ENCODE assay signal across 24 cellular contexts in genomic region chr6:167235421-167236238, GRCh38. TPM values are rescaled to one million over a fixed set of nuclear protein-coding genes. Genes with fewer than 3 reads are reported as not detected.
DNase-seq lines count a peak whose midpoint lies in the region; ATAC-seq and TF ChIP-seq lines count a peak whose summit lies in the region.
"Had no signal": no experiment of that assay in that cellular context is flagged by ENCODE, and none has a peak within 500 bp of the region (broad histone marks: within the 10 kb centered on the region; RNA-seq: fewer than 3 reads in every experiment).

No MANE protein-coding gene starts in this region.

- no peaks in the 10 kb centered on the region for H3K9me3 ChIP-seq in BLaER1 treated with 17β-estradiol and CSF1 and Interleukin-3, amounts not matched to agents 10 nM and 100 nM (replicated peaks in 1 of 11)
- H3K9me3 ChIP-seq in WERI-Rb-1 (ENCODE audit: severe bottlenecking) (no peaks in the 10 kb centered on the region), iPS DF 6.9 (ENCODE audit: control insufficient read depth, insufficient read depth, low read length) (no peaks in the 10 kb centered on the region)
- H3K9me3 ChIP-seq: BE2C had no signal

- peak; percentile 32 for ATAC-seq in stimulated activated memory B cell treated with anti-CD40 and anti-IgM and Interleukin-4, amounts not matched to agents 10 μg/mL and 1 μg/mL and 100 μg/mL, for 72 hours
- ATAC-seq in GM18907 (IDR thresholded peaks at IDR 0.05; ENCODE audit: unreplicated experiment) (no peak), GM19035 (IDR thresholded peaks at IDR 0.05; ENCODE audit: unreplicated experiment) (no peak)
- ATAC-seq in activated T-cell treated with anti-CD3 and anti-CD28 coated beads, Interleukin-2, amount 50 U/mL, for 72 hours (replicated peaks in 1 of 2) = no peak
- ATAC-seq: GM12878, HCT116 had no signal

- H3K4me3 Mint-ChIP-seq in stimulated activated memory B cell treated with anti-CD40 and anti-IgM and Interleukin-4, amounts not matched to agents 10 μg/mL and 1 μg/mL and 100 μg/mL, for 72 hours = no peak overlapping the region
- H3K4me3 Mint-ChIP-seq in activated T-cell treated with anti-CD3 and anti-CD28 coated beads, Interleukin-2, amount 50 U/mL, for 72 hours = no peak overlapping the region
- H3K4me3 Mint-ChIP-seq: CD4-positive, alpha-beta memory T cell had no signal

- H3K27ac ChIP-seq in BLaER1 treated with 17β-estradiol and CSF1 and Interleukin-3, amounts not matched to agents 10 nM and 100 nM = no peak overlapping the region
- H3K27ac ChIP-seq in WERI-Rb-1 (peak overlapping the region; percentile 69), iPS DF 6.9 (ENCODE audit: low read length) (peak overlapping the region; percentile 62), substantia nigra (ENCODE audit: low read depth, low read length, poor library complexity, severe bottlenecking) (no peak overlapping the region)
- H3K27ac ChIP-seq: GM23248, KMS-11, SK-N-MC had no signal

- H3K9me3 Mint-ChIP-seq in stimulated activated memory B cell treated with anti-CD40 and anti-IgM and Interleukin-4, amounts not matched to agents 10 μg/mL and 1 μg/mL and 100 μg/mL, for 72 hours = no peaks in the 10 kb centered on the region
- no peaks in the 10 kb centered on the region for H3K9me3 Mint-ChIP-seq in activated T-cell treated with anti-CD3 and anti-CD28 coated beads, Interleukin-2, amount 50 U/mL, for 72 hours
- H3K9me3 Mint-ChIP-seq: CD4-positive, alpha-beta memory T cell had no signal

- no CpG with 5 or more reads among the region's 38 CpGs for WGBS in iPS DF 6.9 (ENCODE audit: insufficient coverage, insufficient read length)

- H3K4me2 ChIP-seq in BLaER1 treated with 17β-estradiol and CSF1 and Interleukin-3, amounts not matched to agents 10 nM and 100 nM = peak overlapping the region in 8 of 11 experiments; percentile 25 to 69 (median 48); a peak in 14 of 22 replicates
- H3K4me2 ChIP-seq: KMS-11 had no signal

- H4K20me1 ChIP-seq in BLaER1 treated with 17β-estradiol and CSF1 and Interleukin-3, amounts not matched to agents 10 nM and 100 nM = peaks cover 0 to 5% (median 0%) of the 10 kb centered on the region in 11 experiments; a peak in 2 of 22 replicates

- no peak overlapping the region for H3K9ac ChIP-seq in BLaER1 treated with 17β-estradiol and CSF1 and Interleukin-3, amounts not matched to agents 10 nM and 100 nM
- H3K9ac ChIP-seq: GM23248, KMS-11 had no signal

- H3K27ac Mint-ChIP-seq in stimulated activated memory B cell treated with anti-CD40 and anti-IgM and Interleukin-4, amounts not matched to agents 10 μg/mL and 1 μg/mL and 100 μg/mL, for 72 hours = no peak overlapping the region
- no peak overlapping the region for H3K27ac Mint-ChIP-seq in activated T-cell treated with anti-CD3 and anti-CD28 coated beads, Interleukin-2, amount 50 U/mL, for 72 hours

- H3K36me3 ChIP-seq in BLaER1 treated with 17β-estradiol and CSF1 and Interleukin-3, amounts not matched to agents 10 nM and 100 nM = no peaks in the 10 kb centered on the region
- H3K36me3 ChIP-seq in WERI-Rb-1 = no peaks in the 10 kb centered on the region
- peaks cover 20% of the 10 kb centered on the region for H3K36me3 ChIP-seq in iPS DF 6.9 (ENCODE audit: control insufficient read depth, insufficient read depth, low read length)
- H3K36me3 ChIP-seq: BE2C had no signal

- no peaks in the 10 kb centered on the region for H3K36me3 Mint-ChIP-seq in stimulated activated memory B cell treated with anti-CD40 and anti-IgM and Interleukin-4, amounts not matched to agents 10 μg/mL and 1 μg/mL and 100 μg/mL, for 72 hours
- no peaks in the 10 kb centered on the region for H3K36me3 Mint-ChIP-seq in activated T-cell treated with anti-CD3 and anti-CD28 coated beads, Interleukin-2, amount 50 U/mL, for 72 hours (ENCODE audit: insufficient read depth in 2 of 2)
- H3K36me3 Mint-ChIP-seq: CD4-positive, alpha-beta memory T cell had no signal

- no peak for DNase-seq in WERI-Rb-1
- no peak for DNase-seq in iPS DF 6.9 (ENCODE audit: low read depth, low spot score)
- no peak for DNase-seq in substantia nigra (lab: John Stamatoyannopoulos, UW)
- no peak for DNase-seq in activated T-cell treated with anti-CD3 and anti-CD28 coated beads, Interleukin-2, amount 50 U/mL, for 72 hours
- DNase-seq: CD4-positive, alpha-beta memory T cell; EL; GM23248; MV-4-11; NCI-H1417; NCI-H187; NCI-H2227 treated with DMSO at 0.1 percent for 48 hours; NCI-H510A treated with DMSO at 0.1 percent for 48 hours; NCI-H774; OCI-M1; SHP77 had no signal

- H3K27me3 ChIP-seq in BLaER1 treated with 17β-estradiol and CSF1 and Interleukin-3, amounts not matched to agents 10 nM and 100 nM = no peaks in the 10 kb centered on the region
- H3K27me3 ChIP-seq in WERI-Rb-1 (ENCODE audit: insufficient read depth, low read depth, severe bottlenecking) (no peaks in the 10 kb centered on the region), iPS DF 6.9 (ENCODE audit: control insufficient read depth, insufficient read depth, low read length) (no peaks in the 10 kb centered on the region)
- H3K27me3 ChIP-seq: BE2C had no signal

- peaks cover 0 to 26% (median 18%) of the 10 kb centered on the region in 10 experiments; a peak in 14 of 20 replicates for H3K4me1 ChIP-seq in BLaER1 treated with 17β-estradiol and CSF1 and Interleukin-3, amounts not matched to agents 10 nM and 100 nM
- H3K4me1 ChIP-seq in iPS DF 6.9 (ENCODE audit: control insufficient read depth, insufficient read depth, low read length) = peaks cover 12% of the 10 kb centered on the region

- no peak overlapping the region for H3K4me3 ChIP-seq in BLaER1 treated with 17β-estradiol and CSF1 and Interleukin-3, amounts not matched to agents 10 nM and 100 nM
- H3K4me3 ChIP-seq in WERI-Rb-1 (ENCODE audit: low read depth, low read length) (no peak overlapping the region), iPS DF 6.9 (ENCODE audit: low read length) (no peak overlapping the region)
- H3K4me3 ChIP-seq: GM12878, GM23248, SK-N-MC had no signal

- H3K27me3 Mint-ChIP-seq in stimulated activated memory B cell treated with anti-CD40 and anti-IgM and Interleukin-4, amounts not matched to agents 10 μg/mL and 1 μg/mL and 100 μg/mL, for 72 hours = peaks cover 60% of the 10 kb centered on the region
- H3K27me3 Mint-ChIP-seq in activated T-cell treated with anti-CD3 and anti-CD28 coated beads, Interleukin-2, amount 50 U/mL, for 72 hours (ENCODE audit: low read depth) = peaks cover 22% of the 10 kb centered on the region

- H3K4me1 Mint-ChIP-seq in stimulated activated memory B cell treated with anti-CD40 and anti-IgM and Interleukin-4, amounts not matched to agents 10 μg/mL and 1 μg/mL and 100 μg/mL, for 72 hours = no peaks in the 10 kb centered on the region
- no peaks in the 10 kb centered on the region for H3K4me1 Mint-ChIP-seq in activated T-cell treated with anti-CD3 and anti-CD28 coated beads, Interleukin-2, amount 50 U/mL, for 72 hours (ENCODE audit: low read depth)
- H3K4me1 Mint-ChIP-seq: CD4-positive, alpha-beta memory T cell had no signal

- TF ChIP-seq CTCF in WERI-Rb-1 (IDR thresholded peaks at IDR 0.05; ENCODE audit: low read depth, low read length) = no peak

RNA-seq across cellular contexts. Expression of gene UNC93A, which starts 55.5 kb away (rescaled TPM):
- not detected for total RNA-seq in activated T-cell treated with anti-CD3 and anti-CD28 coated beads, Interleukin-2, amount 50 U/mL, for 72 hours
- total RNA-seq: CD4-positive, alpha-beta memory T cell; GM12878; GM23248 had no signal

Comparison
In these comparisons a context has a peak if more than half of its experiments do, and no peak if none do; other contexts are left out.
1. H3K27ac ChIP-seq: peak in WERI-Rb-1 (single experiment) and iPS DF 6.9 (single experiment); none in BLaER1 treated with 17β-estradiol and CSF1 and Interleukin-3, amounts not matched to agents 10 nM and 100 nM (0 of 11) and substantia nigra (single experiment).